ENCODE assay signal across 8 cellular contexts in the genomic region with DNA sequence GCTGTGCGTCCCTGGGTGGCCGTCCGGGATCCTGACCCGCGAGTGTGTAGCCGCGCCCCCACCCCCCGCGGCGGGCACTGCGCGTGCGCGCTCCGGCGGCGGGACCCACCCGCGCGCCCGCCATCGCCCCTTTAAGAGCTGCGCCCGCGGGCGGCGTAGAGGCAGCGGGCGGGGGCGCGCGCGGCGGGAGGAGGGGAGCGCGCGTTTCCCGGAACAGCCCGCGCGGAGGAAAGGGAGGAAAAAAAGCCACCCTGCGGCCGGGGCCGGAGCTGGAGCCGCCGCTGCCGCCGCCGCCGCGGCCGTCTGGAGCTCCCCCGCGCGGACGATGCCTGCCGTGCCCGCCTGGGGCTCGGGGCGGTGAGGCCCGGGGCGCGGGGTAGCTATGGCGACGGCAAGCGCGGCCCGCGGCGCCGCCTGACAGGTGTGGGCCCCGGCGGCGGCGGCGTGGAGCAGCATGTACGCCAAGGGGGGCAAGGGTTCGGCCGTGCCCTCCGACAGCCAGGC. TPM values are rescaled to one million over a fixed set of nuclear protein-coding genes. Genes with fewer than 3 reads are reported as not detected.
DNase-seq lines count a peak whose midpoint lies in the region; ATAC-seq and TF ChIP-seq lines count a peak whose summit lies in the region.

A gene (plus strand): TSS at position 204 of the 504 bp plus-strand sequence. CDS start 251 bp downstream, at position 455.

- H3K27ac ChIP-seq in CD4-positive, CD25-positive, alpha-beta regulatory T cell (ENCODE audit: insufficient read depth, low read length, poor library complexity, severe bottlenecking): peak within 1 kb of the TSS; percentile 60
- H3K27ac ChIP-seq in ovary (peak within 1 kb of the TSS; percentile 62 to 77), aorta (ENCODE audit: low read depth in 1 of 2, low read length in 2 of 2) (peak within 1 kb of the TSS in 1 of 2 donors; percentile 46)

- peaks cover 0 to 1% (median 0%) of the 10 kb centered on the region in 7 donors for H3K9me3 Mint-ChIP-seq in CD4-positive, CD25-positive, alpha-beta regulatory T cell

- peaks cover 31% of the 10 kb centered on the region for H3K27me3 Mint-ChIP-seq in CD4-positive, CD25-positive, alpha-beta regulatory T cell

- no peaks in the 10 kb centered on the region for H3K36me3 ChIP-seq in CD4-positive, CD25-positive, alpha-beta regulatory T cell (ENCODE audit: control insufficient read depth, insufficient read depth, low read length)
- H3K36me3 ChIP-seq in adipocyte (ENCODE audit: control insufficient read depth, insufficient read depth, low read length, severe bottlenecking) (no peaks in the 10 kb centered on the region), ovary (no peaks in the 10 kb centered on the region), aorta (ENCODE audit: control insufficient read depth in 1 of 2, insufficient read depth in 2 of 2, low read length in 1 of 2) (no peaks in the 10 kb centered on the region)

- TF ChIP-seq EP300 in ovary (IDR thresholded peaks at IDR 0.05): no peak

- DNase-seq in CD4-positive, CD25-positive, alpha-beta regulatory T cell: peak; percentile 61 to 82 (median 75)
- DNase-seq in LoVo (ENCODE audit: low spot score) (peak; percentile 84), SKM-1 (lab: John Stamatoyannopoulos, UW; ENCODE audit: unreplicated experiment) (peak; percentile 55), adipocyte (ENCODE audit: low read depth) (peak; percentile 89), Right ventricle myocardium superior (peak; percentile 85), ovary (peak; percentile 64 to 88 (median 80)), aorta (peak; percentile 85 to 90)

- TF ChIP-seq POLR2A in ovary (IDR thresholded peaks at IDR 0.05): peak; percentile 67

- no peaks in the 10 kb centered on the region for H3K9me3 ChIP-seq in CD4-positive, CD25-positive, alpha-beta regulatory T cell (ENCODE audit: control insufficient read depth in 2 of 2, low read length in 2 of 2)
- H3K9me3 ChIP-seq in adipocyte (ENCODE audit: control insufficient read depth, low read length): no peaks in the 10 kb centered on the region
- no peaks in the 10 kb centered on the region for H3K9me3 ChIP-seq in ovary
- no peaks in the 10 kb centered on the region for H3K9me3 ChIP-seq in aorta (ENCODE audit: control insufficient read depth, low read length)

- intact Hi-C loops in Right ventricle myocardium superior (cut with DNase I): no loop called here
- intact Hi-C loops in ovary (cut with DNase I): loop anchor here (5.0 to 10.0 kb wide), 4 partner anchors 142 to 224 kb away; a partner anchor contains a TSS
- intact Hi-C loops in aorta (cut with DNase I): loop anchor here (10.0 kb wide), 2 partner anchors 164 to 214 kb away; a partner anchor contains a TSS

- H3K4me3 Mint-ChIP-seq in CD4-positive, CD25-positive, alpha-beta regulatory T cell: peak within 1 kb of the TSS; percentile 88 to 96 (median 92)

- no peaks in the 10 kb centered on the region for H3K27me3 ChIP-seq in CD4-positive, CD25-positive, alpha-beta regulatory T cell (ENCODE audit: control insufficient read depth, insufficient read depth, low read length)
- H3K27me3 ChIP-seq in adipocyte (replicated peaks; ENCODE audit: control insufficient read depth, insufficient read depth, low read length) (no peaks in the 10 kb centered on the region), ovary (no peaks in the 10 kb centered on the region), aorta (ENCODE audit: control insufficient read depth in 1 of 2, insufficient read depth in 2 of 2, low read length in 1 of 2) (no peaks in the 10 kb centered on the region)

- H3K4me1 Mint-ChIP-seq in CD4-positive, CD25-positive, alpha-beta regulatory T cell: peaks cover 7 to 85% (median 44%) of the 10 kb centered on the region in 4 donors

- H3K4me1 ChIP-seq in CD4-positive, CD25-positive, alpha-beta regulatory T cell (ENCODE audit: control insufficient read depth, insufficient read depth, low read length, poor library complexity, severe bottlenecking): peaks cover 93% of the 10 kb centered on the region
- H3K4me1 ChIP-seq in adipocyte (ENCODE audit: control insufficient read depth, insufficient read depth, low read length): peaks cover 48% of the 10 kb centered on the region
- H3K4me1 ChIP-seq in ovary (ENCODE audit: insufficient read depth): peaks cover 22% of the 10 kb centered on the region
- no peaks in the 10 kb centered on the region for H3K4me1 ChIP-seq in aorta (ENCODE audit: control insufficient read depth in 1 of 2, insufficient read depth in 2 of 2, low read length in 2 of 2)

- no peaks in the 10 kb centered on the region for H3K36me3 Mint-ChIP-seq in CD4-positive, CD25-positive, alpha-beta regulatory T cell

- TF ChIP-seq CTCF in ovary (IDR thresholded peaks at IDR 0.05): peak in 2 of 3 donors; percentile 65 to 81

- peak within 1 kb of the TSS; percentile 85 for H3K9ac ChIP-seq in adipocyte (ENCODE audit: low read length)

- H3K27ac Mint-ChIP-seq in CD4-positive, CD25-positive, alpha-beta regulatory T cell: peak within 1 kb of the TSS; percentile 48 to 93 (median 89)

- peak within 1 kb of the TSS; percentile 44 for H3K4me3 ChIP-seq in CD4-positive, CD25-positive, alpha-beta regulatory T cell (ENCODE audit: low read depth, low read length)
- peak within 1 kb of the TSS; percentile 81 for H3K4me3 ChIP-seq in adipocyte (ENCODE audit: low read length)
- peak within 1 kb of the TSS; percentile 51 for H3K4me3 ChIP-seq in ovary
- peak within 1 kb of the TSS; percentile 44 to 74 for H3K4me3 ChIP-seq in aorta (ENCODE audit: low read length in 2 of 2)

- WGBS in ovary, 3 donors: 0 to 1% (median 1%) methylated on average over 47 to 79 of the region's 80 CpGs
- 1 to 2% methylated on average over 20 to 80 of the region's 80 CpGs for WGBS in aorta, 2 donors

- peak; percentile 53 to 57 for ATAC-seq in CD4-positive, CD25-positive, alpha-beta regulatory T cell (ENCODE audit: low read depth in 2 of 2)
- ATAC-seq in GM19463 (IDR thresholded peaks at IDR 0.05; ENCODE audit: unreplicated experiment) (peak; percentile 41), Right ventricle myocardium superior (ENCODE audit: poor library complexity) (peak; percentile 37), aorta (ENCODE audit: low FRiP score) (peak; percentile 36)

RNA-seq across cellular contexts. Expression of the gene that starts here (rescaled TPM):
- 97.9 TPM for total RNA-seq in CD4-positive, CD25-positive, alpha-beta regulatory T cell
- polyA plus RNA-seq in CD4-positive, CD25-positive, alpha-beta regulatory T cell: 10 to 100 TPM; 47.3 to 84.0 (median 65.6) TPM
- total RNA-seq in Right ventricle myocardium superior: 30.4 TPM
- 100 to 1,000 TPM in 2 of 7 donors, 10 to 100 TPM in 5; 58.9 to 124 (median 88.3) TPM for total RNA-seq in ovary
- polyA plus RNA-seq in ovary: 10 to 100 TPM in 1 of 2 donors, 1 to 10 TPM in 1; 4.6 to 90.3 TPM
- 10 to 100 TPM; 51.4 to 89.4 TPM for total RNA-seq in aorta
- 100 to 1,000 TPM in 1 of 2 donors, 10 to 100 TPM in 1; 40.6 to 150 TPM for polyA plus RNA-seq in aorta
